Comparison of ENCODE assay signal across 8 cellular contexts in the genomic region with DNA sequence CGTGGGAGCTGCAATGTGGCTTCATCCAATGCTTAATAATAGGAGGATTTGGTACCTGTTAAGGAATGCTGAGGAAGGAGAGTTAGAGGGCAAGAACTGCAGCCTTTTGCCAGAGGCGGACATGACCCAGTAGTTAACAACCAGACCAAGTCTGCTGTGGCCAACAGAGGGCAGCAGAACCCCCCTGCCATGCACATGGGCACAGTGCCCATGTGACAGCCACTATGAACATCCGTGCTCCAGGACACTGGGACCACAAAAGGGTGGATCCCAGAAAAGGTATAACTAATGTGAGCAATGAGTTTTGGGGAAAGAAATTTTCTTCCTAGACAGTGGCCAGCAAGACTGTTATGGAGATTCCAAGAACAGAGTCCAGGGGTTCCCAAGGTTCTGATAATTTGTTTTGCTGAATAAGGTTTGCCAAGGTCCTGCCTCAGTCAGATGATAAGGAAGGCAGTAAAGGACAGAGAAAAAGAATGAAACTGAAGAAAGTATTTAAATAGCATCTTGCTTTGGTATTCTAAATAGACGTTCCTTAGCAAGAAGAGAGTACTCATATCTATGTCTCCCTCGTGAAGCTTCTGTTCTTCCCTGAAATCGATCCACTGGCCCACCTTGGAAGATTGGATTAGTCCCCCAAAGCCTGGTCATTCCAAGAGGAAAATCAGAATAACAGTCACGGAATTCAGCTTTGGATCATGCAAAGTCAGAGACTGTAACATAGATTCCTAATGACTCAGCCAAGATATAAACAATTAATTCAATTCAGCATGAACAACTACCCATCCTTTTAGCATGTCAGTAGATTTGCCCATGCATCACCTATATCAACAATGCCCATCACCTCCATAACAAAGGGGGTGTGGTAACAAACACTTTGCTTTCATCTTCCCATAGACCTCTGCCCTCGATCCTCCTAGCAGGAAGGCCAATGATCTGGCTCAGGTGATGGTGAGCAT. TPM values are rescaled to one million over a fixed set of nuclear protein-coding genes. Genes with fewer than 3 reads are reported as not detected.
DNase-seq lines count a peak whose midpoint lies in the region; ATAC-seq, FAIRE-seq and TF ChIP-seq lines count a peak whose summit lies in the region.

No MANE protein-coding gene starts in this region.

- H3K36me3 Mint-ChIP-seq in brain: no peaks in the 10 kb centered on the region

- H3K4me1 ChIP-seq in kidney (ENCODE audit: control insufficient read depth in 1 of 2, insufficient read depth in 1 of 2, low read depth in 1 of 2, low read length in 2 of 2): no peaks in the 10 kb centered on the region

- peaks cover 0 to 3% (median 0%) of the 10 kb centered on the region in 5 experiments for H3K9me3 Mint-ChIP-seq in brain

- H3K9me3 ChIP-seq in kidney (ENCODE audit: control insufficient read depth in 1 of 2, low read length in 2 of 2): no peaks in the 10 kb centered on the region

- H3K36me3 ChIP-seq in kidney (ENCODE audit: control insufficient read depth in 1 of 2, insufficient read depth in 2 of 2, low read length in 2 of 2): no peaks in the 10 kb centered on the region

- FAIRE-seq in kidney (lab: Jason Lieb, UNC): no peak

- no peak overlapping the region for H3K9ac ChIP-seq in kidney (ENCODE audit: low read length in 2 of 2)

- peak; percentile 74 for TF ChIP-seq CTCF in HL-60 (IDR thresholded peaks at IDR 0.05; ENCODE audit: insufficient read depth, low read length)
- TF ChIP-seq CTCF in brain (conservative IDR thresholded peaks at IDR 0.05): peak; percentile 47 to 61
- peak; percentile 58 for TF ChIP-seq CTCF in kidney (IDR thresholded peaks at IDR 0.05; ENCODE audit: borderline replicate concordance, extremely low read depth, insufficient read depth)

- H3K27ac ChIP-seq in HL-60 (replicated peaks) (no peak overlapping the region), kidney (ENCODE audit: low read depth in 2 of 2, low read length in 2 of 2) (no peak overlapping the region)

- peaks cover 2% of the 10 kb centered on the region for H3K27me3 ChIP-seq in HL-60 (ENCODE audit: insufficient read depth, poor library complexity, severe bottlenecking)

- H3K27me3 Mint-ChIP-seq in brain: peaks cover 8% of the 10 kb centered on the region

- peaks cover 36% of the 10 kb centered on the region for H3K4me1 Mint-ChIP-seq in brain

- peak; percentile 21 for DNase-seq in SIG-M5 treated with dmso at 0.1 percent for 504 hours (lab: John Stamatoyannopoulos, UW; ENCODE audit: unreplicated experiment)
- no peak for DNase-seq in SIG-M5 (lab: John Stamatoyannopoulos, UW)
- DNase-seq in HL-60 (ENCODE audit: low read depth in 1 of 2, low spot score in 1 of 2): peak; percentile 24 to 69
- peak; percentile 57 for DNase-seq in SW480 (ENCODE audit: low spot score)
- DNase-seq in kidney: peak; percentile 76
- DNase-seq in stimulated activated CD4-positive, alpha-beta T cell treated with anti-CD3 and anti-CD28 coated beads, Interleukin-4, amount 100 ng/mL, for 48 hours (ENCODE audit: low read depth in 2 of 2): peak; percentile 43 to 50

- no peak overlapping the region for H3K4me3 ChIP-seq in HL-60 (replicated peaks; ENCODE audit: insufficient read depth, low read length)
- no peak overlapping the region for H3K4me3 ChIP-seq in kidney (ENCODE audit: low read length in 2 of 2)

- ATAC-seq in HG02642 (IDR thresholded peaks at IDR 0.05; ENCODE audit: poor library complexity, unreplicated experiment): no peak

- intact Hi-C loops in kidney (cut with DNase I): no loop called here

- no peak overlapping the region for H3K4me3 Mint-ChIP-seq in brain

- H3K27ac Mint-ChIP-seq in brain: peak overlapping the region in 4 of 5 experiments; percentile 13 to 80 (median 75)

RNA-seq across cellular contexts. Expression of gene LGI1, which starts 56.0 kb away (rescaled TPM):
- 6.7 TPM for polyA plus RNA-seq in brain (ENCODE audit: insufficient read depth, low read depth, low replicate concordance)
- total RNA-seq in kidney: not detected
- not detected for polyA plus RNA-seq in kidney (ENCODE audit: insufficient read depth, low read depth, low replicate concordance)
